8 cellular contexts compared by ENCODE assay signal in genomic region chr4:52911684-52912294, GRCh38. TPM values are rescaled to one million over a fixed set of nuclear protein-coding genes. Genes with fewer than 3 reads are reported as not detected.
A peak's percentile ranks its signal among the peaks of the same experiment; 100 is the strongest.
DNase-seq lines count a peak whose midpoint lies in the region; ATAC-seq and TF ChIP-seq lines count a peak whose summit lies in the region.

No MANE protein-coding gene starts in this region.

- H3K27ac ChIP-seq in A673 (ENCODE audit: low read depth, low read length, poor library complexity, severe bottlenecking) = no peak overlapping the region

- intact Hi-C loops in A673 (cut with micrococcal nuclease; ENCODE audit: unreplicated experiment) = no loop called here

- CTCF ChIA-PET in A673 (lab: Charles Lee) = interaction anchor here (0.6 kb wide), 1 partner anchor 604 kb away, joined by 4 read pairs; no protein-coding TSS in a partner anchor

- in situ Hi-C loops in GM13976 (cut with MboI; ENCODE audit: low sequenced_read_pairs, unreplicated experiment) = no loop called here

- TF ChIP-seq CTCF in A673 (conservative IDR thresholded peaks at IDR 0.05; ENCODE audit: low read depth, low read length) (peak; percentile 70), GM13976 (IDR thresholded peaks at IDR 0.05; ENCODE audit: borderline replicate concordance, control extremely low read depth, extremely low read depth, insufficient read depth, missing control alignments) (peak; percentile 75)

- no peak overlapping the region for H3K4me3 ChIP-seq in A673 (ENCODE audit: low read depth, low read length, poor library complexity, severe bottlenecking)

- DNase-seq in A673 (ENCODE audit: low spot score) (peak; percentile 63), GM13976 (ENCODE audit: low spot score) (peak; percentile 56), NCI-H446 (lab: John Stamatoyannopoulos, UW) (peak; percentile 12 to 71), dedifferentiated amniotic fluid mesenchymal stem cell (ENCODE audit: extremely low spot score) (peak; percentile 46), lung microvascular endothelial cell (ENCODE audit: low read depth in 2 of 2) (peak; percentile 76 to 86)
- peak; percentile 50 to 65 for DNase-seq in activated CD4-positive, alpha-beta T cell treated with anti-CD3 and anti-CD28 coated beads for 4 hours
- peak; percentile 5 to 40 for DNase-seq in stimulated activated CD8-positive, alpha-beta memory T cell treated with anti-CD3 and anti-CD28 coated beads, Interleukin-4, amount 100 ng/mL, for 1 hour (ENCODE audit: low read depth in 2 of 2, low spot score in 1 of 2)

- H3K27me3 ChIP-seq in A673 (replicated peaks; ENCODE audit: insufficient read depth, low read depth, low read length, poor library complexity) = no peaks in the 10 kb centered on the region

- peak; percentile 69 for ATAC-seq in HG03025 (IDR thresholded peaks at IDR 0.05; ENCODE audit: low FRiP score, unreplicated experiment)

- H3K4me1 ChIP-seq in A673 (ENCODE audit: insufficient read depth, low read length, poor library complexity, severe bottlenecking) = no peaks in the 10 kb centered on the region

- POLR2A ChIA-PET in A673 (lab: Charles Lee; ENCODE audit: low non-redundant PET) = no interaction called here

- H3K36me3 ChIP-seq in A673 (ENCODE audit: insufficient read depth, low read length, poor library complexity, severe bottlenecking) = no peaks in the 10 kb centered on the region

- no peaks in the 10 kb centered on the region for H3K9me3 ChIP-seq in A673 (ENCODE audit: low read depth, low read length, poor library complexity, severe bottlenecking)

- no TSS peak for BruUV-seq in A673 (replicated peaks; lab: Mats Ljungman, UMichigan)

RNA-seq across cellular contexts. Expression of gene RASL11B, which starts 49.7 kb away (rescaled TPM):
- 0.67 and 0.90 TPM in 2 replicates for total RNA-seq in A673 (2021)
- under 0.01 TPM in 1 of 2 replicates, not detected in the other for total RNA-seq in lung microvascular endothelial cell

Comparison
In these comparisons a context has a peak if more than half of its experiments do, and no peak if none do; other contexts are left out.
1. DNase-seq: peak in every context shown above with its lines; median percentile 81 in lung microvascular endothelial cell; 63 in A673; 58 in activated CD4-positive, alpha-beta T cell treated with anti-CD3 and anti-CD28 coated beads for 4 hours; 56 in GM13976; 46 in dedifferentiated amniotic fluid mesenchymal stem cell; 42 in NCI-H446; 22 in stimulated activated CD8-positive, alpha-beta memory T cell treated with anti-CD3 and anti-CD28 coated beads, Interleukin-4, amount 100 ng/mL, for 1 hour.